In the genomic region with DNA sequence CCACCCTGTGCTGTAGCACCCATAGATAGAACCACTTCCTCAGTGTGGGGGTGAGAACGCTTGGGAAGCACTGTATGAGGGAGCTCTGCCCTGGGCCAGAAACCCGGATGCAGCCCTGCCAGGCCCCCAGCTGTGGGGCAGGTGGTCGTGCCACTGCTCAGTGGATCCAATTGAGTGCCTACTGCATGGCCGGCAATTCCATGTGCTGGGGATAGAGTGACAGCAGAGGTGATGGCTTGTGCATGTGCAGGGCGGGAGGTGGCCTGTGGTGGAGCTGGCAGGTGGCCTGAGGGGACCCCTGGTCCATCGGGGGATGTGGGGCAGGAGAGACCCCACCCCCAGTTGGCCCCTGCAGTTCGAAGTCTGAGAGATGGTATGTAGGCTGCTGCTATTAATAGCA, we compare ENCODE assay signal across 7 cellular contexts.
"Had no signal": no experiment of that assay in that cellular context is flagged by ENCODE, and none has a peak within 500 bp of the region (broad histone marks: within the 10 kb centered on the region; RNA-seq: fewer than 3 reads in every experiment).

No MANE protein-coding gene starts in this region.

- H3K4me3 ChIP-seq: GM23248 had no signal

- H2AFZ ChIP-seq: GM23248 had no signal

- H3K4me2 ChIP-seq: KMS-11 had no signal

- H3K27ac ChIP-seq: GM23248, KMS-11 had no signal

- DNase-seq: GM23248, GOT3, H9, HCEC 1CT, Karpas-422, KBM-7 had no signal

- H3K9ac ChIP-seq: GM23248, KMS-11 had no signal
